8 cellular contexts compared by ENCODE assay signal in genomic region chr11:29490951-29491350, GRCh38.
"Had no signal": no experiment of that assay in that cellular context is flagged by ENCODE, and none has a peak within 500 bp of the region (broad histone marks: within the 10 kb centered on the region; RNA-seq: fewer than 3 reads in every experiment).

No MANE protein-coding gene starts in this region.

- ATAC-seq: GM23338, HepG2 had no signal

- DNase-seq: H9, HCEC 1CT, Karpas-422, KBM-7 had no signal

- H3K27ac ChIP-seq: HL-60, KMS-11 had no signal

- H3K4me3 ChIP-seq: GM23338 had no signal
